In the genomic region with DNA sequence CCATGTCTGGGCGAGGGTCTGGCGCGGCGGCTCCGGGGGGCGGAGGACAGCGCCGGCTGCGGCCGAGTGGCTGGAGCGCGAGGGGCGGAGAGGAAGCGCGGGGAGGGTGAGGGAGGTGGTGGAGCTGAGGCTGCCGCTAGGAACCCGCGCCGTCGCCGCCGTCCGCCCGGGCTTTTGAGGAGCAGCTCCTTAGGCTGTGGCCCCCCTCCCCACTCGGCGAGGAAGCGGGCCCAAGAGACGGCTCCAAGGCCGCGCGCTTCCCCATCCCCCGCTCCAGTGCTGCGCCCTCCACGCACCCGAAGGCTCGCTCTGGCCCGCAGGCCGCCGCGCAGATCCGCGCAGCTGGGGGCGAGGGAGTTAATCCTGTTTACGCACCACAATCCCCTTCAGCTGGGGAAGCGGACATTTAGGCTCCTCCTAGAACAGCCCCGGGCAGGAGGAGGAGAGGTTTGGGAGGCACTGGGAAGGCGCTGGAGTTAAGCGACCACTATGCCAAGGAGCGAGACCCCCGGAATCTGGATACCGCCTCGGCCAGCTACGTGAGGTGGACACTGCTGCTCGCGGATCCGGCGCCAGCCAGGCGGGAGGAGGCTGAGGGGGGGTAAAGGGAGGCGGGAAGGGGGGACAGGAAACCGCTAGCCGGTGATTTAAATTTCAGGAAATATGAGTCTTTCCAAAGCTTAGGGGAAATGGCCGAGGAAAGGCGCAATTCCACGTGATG, we compare ENCODE assay signal across 1 cellular context.
TF ChIP-seq lines count a peak whose summit lies in the region.

A gene with protein sequence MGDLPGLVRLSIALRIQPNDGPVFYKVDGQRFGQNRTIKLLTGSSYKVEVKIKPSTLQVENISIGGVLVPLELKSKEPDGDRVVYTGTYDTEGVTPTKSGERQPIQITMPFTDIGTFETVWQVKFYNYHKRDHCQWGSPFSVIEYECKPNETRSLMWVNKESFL (minus strand): TSS at position 553 of the 721 bp plus-strand sequence. CDS start 549 bp downstream, at position 4.

TF ChIP-seq in K562, 482 proteins besides CTCF, POLR2A, EP300 and RAD21 (continued from another document and continues in another):
- TF ChIP-seq, protein P1, sequence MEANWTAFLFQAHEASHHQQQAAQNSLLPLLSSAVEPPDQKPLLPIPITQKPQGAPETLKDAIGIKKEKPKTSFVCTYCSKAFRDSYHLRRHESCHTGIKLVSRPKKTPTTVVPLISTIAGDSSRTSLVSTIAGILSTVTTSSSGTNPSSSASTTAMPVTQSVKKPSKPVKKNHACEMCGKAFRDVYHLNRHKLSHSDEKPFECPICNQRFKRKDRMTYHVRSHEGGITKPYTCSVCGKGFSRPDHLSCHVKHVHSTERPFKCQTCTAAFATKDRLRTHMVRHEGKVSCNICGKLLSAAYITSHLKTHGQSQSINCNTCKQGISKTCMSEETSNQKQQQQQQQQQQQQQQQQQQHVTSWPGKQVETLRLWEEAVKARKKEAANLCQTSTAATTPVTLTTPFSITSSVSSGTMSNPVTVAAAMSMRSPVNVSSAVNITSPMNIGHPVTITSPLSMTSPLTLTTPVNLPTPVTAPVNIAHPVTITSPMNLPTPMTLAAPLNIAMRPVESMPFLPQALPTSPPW (CRISPR knock-in tag; IDR thresholded peaks at IDR 0.05) = peak; percentile 90
- TF ChIP-seq SMAD4 (CRISPR knock-in tag; conservative IDR thresholded peaks at IDR 0.05) = peak; percentile 33; the same call in 1 of the 2 replicates
- TF ChIP-seq, protein P2, sequence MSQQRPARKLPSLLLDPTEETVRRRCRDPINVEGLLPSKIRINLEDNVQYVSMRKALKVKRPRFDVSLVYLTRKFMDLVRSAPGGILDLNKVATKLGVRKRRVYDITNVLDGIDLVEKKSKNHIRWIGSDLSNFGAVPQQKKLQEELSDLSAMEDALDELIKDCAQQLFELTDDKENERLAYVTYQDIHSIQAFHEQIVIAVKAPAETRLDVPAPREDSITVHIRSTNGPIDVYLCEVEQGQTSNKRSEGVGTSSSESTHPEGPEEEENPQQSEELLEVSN (IDR thresholded peaks at IDR 0.05; ENCODE audit: borderline replicate concordance in 1 of 2, extremely low read depth in 1 of 2, insufficient read depth in 1 of 2, insufficient read length in 1 of 2, low read depth in 1 of 2, low read length in 1 of 2, poor library complexity in 1 of 2, severe bottlenecking in 1 of 2) = peak in 1 of 2 experiments; percentile 26
- TF ChIP-seq HNRNPLL (IDR thresholded peaks at IDR 0.05; ENCODE audit: low read depth, low read length, poor library complexity, severe bottlenecking) = peak; percentile 31
- no peak for TF ChIP-seq ZNF695 (CRISPR knock-in tag; IDR thresholded peaks at IDR 0.05)
- TF ChIP-seq FOXA1 (IDR thresholded peaks at IDR 0.05; ENCODE audit: borderline replicate concordance) = no peak
- peak in 1 of 2 experiments; percentile 36; a peak in 2 of 4 replicates for TF ChIP-seq NRF1 (conservative IDR thresholded peaks at IDR 0.05 in 1 of 2, IDR thresholded peaks at IDR 0.05 in 1 of 2)
- 0 out of 4 replicates have a peak, but pooled peaks of 1 of the 2 experiments have one; percentile 48 for TF ChIP-seq TEAD1 (CRISPR knock-in tag; IDR thresholded peaks at IDR 0.05)
- peak; percentile 19; the same call in 1 of the 2 replicates for TF ChIP-seq PHF8 (IDR thresholded peaks at IDR 0.05; ENCODE audit: borderline replicate concordance, low read length)
- TF ChIP-seq, protein P3, sequence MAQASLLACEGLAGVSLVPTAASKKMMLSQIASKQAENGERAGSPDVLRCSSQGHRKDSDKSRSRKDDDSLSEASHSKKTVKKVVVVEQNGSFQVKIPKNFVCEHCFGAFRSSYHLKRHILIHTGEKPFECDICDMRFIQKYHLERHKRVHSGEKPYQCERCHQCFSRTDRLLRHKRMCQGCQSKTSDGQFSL (CRISPR knock-in tag; IDR thresholded peaks at IDR 0.05) = no peak
- TF ChIP-seq, protein P3 (tag; IDR thresholded peaks at IDR 0.05) = 0 out of 4 replicates have a peak, but pooled peaks of 1 of the 2 experiments have one; percentile 28
- TF ChIP-seq RBFOX2 (IDR thresholded peaks at IDR 0.05; ENCODE audit: low read depth, low read length) = peak; percentile 69
- peak; percentile 29; the same call in 1 of the 2 replicates for TF ChIP-seq ZFX (CRISPR knock-in tag; IDR thresholded peaks at IDR 0.05)
- no peak for TF ChIP-seq HDAC8 (tag; IDR thresholded peaks at IDR 0.05)
- TF ChIP-seq, protein P4, sequence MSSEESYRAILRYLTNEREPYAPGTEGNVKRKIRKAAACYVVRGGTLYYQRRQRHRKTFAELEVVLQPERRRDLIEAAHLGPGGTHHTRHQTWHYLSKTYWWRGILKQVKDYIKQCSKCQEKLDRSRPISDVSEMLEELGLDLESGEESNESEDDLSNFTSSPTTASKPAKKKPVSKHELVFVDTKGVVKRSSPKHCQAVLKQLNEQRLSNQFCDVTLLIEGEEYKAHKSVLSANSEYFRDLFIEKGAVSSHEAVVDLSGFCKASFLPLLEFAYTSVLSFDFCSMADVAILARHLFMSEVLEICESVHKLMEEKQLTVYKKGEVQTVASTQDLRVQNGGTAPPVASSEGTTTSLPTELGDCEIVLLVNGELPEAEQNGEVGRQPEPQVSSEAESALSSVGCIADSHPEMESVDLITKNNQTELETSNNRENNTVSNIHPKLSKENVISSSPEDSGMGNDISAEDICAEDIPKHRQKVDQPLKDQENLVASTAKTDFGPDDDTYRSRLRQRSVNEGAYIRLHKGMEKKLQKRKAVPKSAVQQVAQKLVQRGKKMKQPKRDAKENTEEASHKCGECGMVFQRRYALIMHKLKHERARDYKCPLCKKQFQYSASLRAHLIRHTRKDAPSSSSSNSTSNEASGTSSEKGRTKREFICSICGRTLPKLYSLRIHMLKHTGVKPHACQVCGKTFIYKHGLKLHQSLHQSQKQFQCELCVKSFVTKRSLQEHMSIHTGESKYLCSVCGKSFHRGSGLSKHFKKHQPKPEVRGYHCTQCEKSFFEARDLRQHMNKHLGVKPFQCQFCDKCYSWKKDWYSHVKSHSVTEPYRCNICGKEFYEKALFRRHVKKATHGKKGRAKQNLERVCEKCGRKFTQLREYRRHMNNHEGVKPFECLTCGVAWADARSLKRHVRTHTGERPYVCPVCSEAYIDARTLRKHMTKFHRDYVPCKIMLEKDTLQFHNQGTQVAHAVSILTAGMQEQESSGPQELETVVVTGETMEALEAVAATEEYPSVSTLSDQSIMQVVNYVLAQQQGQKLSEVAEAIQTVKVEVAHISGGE (CRISPR knock-in tag; IDR thresholded peaks at IDR 0.05) = 0 out of 6 replicates have a peak, but pooled peaks of 1 of the 3 experiments have one; percentile 23
- TF ChIP-seq PHB2 (IDR thresholded peaks at IDR 0.05; ENCODE audit: low read depth) = no peak
- no peak for TF ChIP-seq NR2C2 (CRISPR knock-in tag; IDR thresholded peaks at IDR 0.05)
- TF ChIP-seq NR2C2 (tag; IDR thresholded peaks at IDR 0.05) = peak; percentile 14; the same call in 1 of the 2 replicates
- no peak for TF ChIP-seq CBX5 (IDR thresholded peaks at IDR 0.05; ENCODE audit: borderline replicate concordance, low read depth)
- no peak; the same call in 1 of the 2 replicates for TF ChIP-seq MYC (IDR thresholded peaks at IDR 0.05; ENCODE audit: low read depth, low read length)
- no peak for TF ChIP-seq MYC (CRISPR knock-in tag; IDR thresholded peaks at IDR 0.05; ENCODE audit: borderline replicate concordance, low read depth)
- TF ChIP-seq ZNF165 (CRISPR knock-in tag; IDR thresholded peaks at IDR 0.05; ENCODE audit: borderline replicate concordance) = no peak
- peak; percentile 56; the same call in 1 of the 2 replicates for TF ChIP-seq GABPA (tag; conservative IDR thresholded peaks at IDR 0.05; ENCODE audit: low read depth)
- TF ChIP-seq MAZ (CRISPR knock-in tag; conservative IDR thresholded peaks at IDR 0.05 in 1 of 2, IDR thresholded peaks at IDR 0.05 in 1 of 2) = peak in 1 of 2 experiments; percentile 42; a peak in 1 of 4 replicates
- TF ChIP-seq POLR2G (IDR thresholded peaks at IDR 0.05; ENCODE audit: low read depth, low read length) = peak; percentile 75
- TF ChIP-seq, protein P5, sequence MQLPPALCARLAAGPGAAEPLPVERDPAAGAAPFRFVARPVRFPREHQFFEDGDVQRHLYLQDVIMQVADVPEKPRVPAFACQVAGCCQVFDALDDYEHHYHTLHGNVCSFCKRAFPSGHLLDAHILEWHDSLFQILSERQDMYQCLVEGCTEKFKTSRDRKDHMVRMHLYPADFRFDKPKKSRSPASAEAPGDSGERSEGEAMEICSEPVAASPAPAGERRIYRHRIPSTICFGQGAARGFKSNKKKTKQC (CRISPR knock-in tag; IDR thresholded peaks at IDR 0.05) = 0 out of 2 replicates have a peak, but pooled peaks have one; percentile 38
- TF ChIP-seq, protein P6, sequence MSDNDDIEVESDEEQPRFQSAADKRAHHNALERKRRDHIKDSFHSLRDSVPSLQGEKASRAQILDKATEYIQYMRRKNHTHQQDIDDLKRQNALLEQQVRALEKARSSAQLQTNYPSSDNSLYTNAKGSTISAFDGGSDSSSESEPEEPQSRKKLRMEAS (CRISPR knock-in tag; IDR thresholded peaks at IDR 0.05) = peak; percentile 46; the same call in 1 of the 2 replicates
- TF ChIP-seq CXXC5 (CRISPR knock-in tag; IDR thresholded peaks at IDR 0.05) = peak; percentile 48
- TF ChIP-seq, protein P7, sequence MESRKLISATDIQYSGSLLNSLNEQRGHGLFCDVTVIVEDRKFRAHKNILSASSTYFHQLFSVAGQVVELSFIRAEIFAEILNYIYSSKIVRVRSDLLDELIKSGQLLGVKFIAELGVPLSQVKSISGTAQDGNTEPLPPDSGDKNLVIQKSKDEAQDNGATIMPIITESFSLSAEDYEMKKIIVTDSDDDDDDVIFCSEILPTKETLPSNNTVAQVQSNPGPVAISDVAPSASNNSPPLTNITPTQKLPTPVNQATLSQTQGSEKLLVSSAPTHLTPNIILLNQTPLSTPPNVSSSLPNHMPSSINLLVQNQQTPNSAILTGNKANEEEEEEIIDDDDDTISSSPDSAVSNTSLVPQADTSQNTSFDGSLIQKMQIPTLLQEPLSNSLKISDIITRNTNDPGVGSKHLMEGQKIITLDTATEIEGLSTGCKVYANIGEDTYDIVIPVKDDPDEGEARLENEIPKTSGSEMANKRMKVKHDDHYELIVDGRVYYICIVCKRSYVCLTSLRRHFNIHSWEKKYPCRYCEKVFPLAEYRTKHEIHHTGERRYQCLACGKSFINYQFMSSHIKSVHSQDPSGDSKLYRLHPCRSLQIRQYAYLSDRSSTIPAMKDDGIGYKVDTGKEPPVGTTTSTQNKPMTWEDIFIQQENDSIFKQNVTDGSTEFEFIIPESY (CRISPR knock-in tag; IDR thresholded peaks at IDR 0.05) = peak; percentile 49; the same call in 1 of the 2 replicates
